In the genomic region with DNA sequence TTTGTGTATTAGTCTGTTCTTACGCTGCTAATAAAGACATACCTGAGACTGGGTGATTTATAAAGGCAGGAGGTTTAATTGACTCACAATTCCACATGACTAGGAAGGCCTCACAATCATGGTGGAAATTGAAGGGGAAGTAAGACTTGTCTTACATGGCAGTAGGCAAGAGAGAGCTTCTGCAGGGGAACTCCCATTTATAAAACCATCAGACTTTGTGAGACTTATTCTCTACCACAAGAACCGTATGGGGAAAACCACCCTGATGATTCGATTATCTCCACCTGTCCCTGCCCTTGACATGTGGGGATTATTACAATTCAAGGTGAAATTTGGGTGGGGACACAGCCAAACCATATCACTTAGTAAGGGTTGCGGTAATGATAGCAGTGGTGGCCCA, we compare ENCODE assay signal across 27 cellular contexts.
"Had no signal": no experiment of that assay in that cellular context is flagged by ENCODE, and none has a peak within 500 bp of the region (broad histone marks: within the 10 kb centered on the region; RNA-seq: fewer than 3 reads in every experiment).

No MANE protein-coding gene starts in this region.

- H3K9me3 ChIP-seq: neutrophil, pancreas, prostate gland, right lobe of liver, sigmoid colon, stomach, thoracic aorta, thyroid gland, tibial nerve, upper lobe of left lung, vagina had no signal

- H3K27ac ChIP-seq: neutrophil, pancreas, prostate gland, right lobe of liver, sigmoid colon, stomach, thoracic aorta, thyroid gland, tibial nerve, upper lobe of left lung, vagina had no signal

- H3K27ac Mint-ChIP-seq: naive thymus-derived CD8-positive, alpha-beta T cell; natural killer cell treated with Interleukin-12 subunit alpha and Interleukin-12 subunit beta and Interleukin-15 and Interleukin-18, amount 100 ng/mL, for 72 hours; nephron progenitor cell; stimulated activated effector memory CD8-positive, alpha-beta T cell treated with anti-CD3 and anti-CD28 coated beads, Interleukin-12 subunit alpha, Interleukin-12 subunit beta, amount 100 ng/mL, for 72 hours; stimulated activated naive CD8-positive, alpha-beta T cell treated with anti-CD3 and anti-CD28 coated beads, Interleukin-15, Interleukin-2, amounts not matched to agents 100 ng/mL and 50 ng/mL, for 24 hours had no signal

- H3K27me3 ChIP-seq: neutrophil, pancreas, right lobe of liver, sigmoid colon, stomach, thyroid gland, tibial nerve, upper lobe of left lung, vagina had no signal

- H3K4me1 Mint-ChIP-seq: naive thymus-derived CD8-positive, alpha-beta T cell; nephron progenitor cell; neural crest cell; stimulated activated effector memory CD8-positive, alpha-beta T cell treated with anti-CD3 and anti-CD28 coated beads, Interleukin-12 subunit alpha, Interleukin-12 subunit beta, amount 100 ng/mL, for 72 hours had no signal

- H3K36me3 Mint-ChIP-seq: naive thymus-derived CD8-positive, alpha-beta T cell; natural killer cell treated with Interleukin-12 subunit alpha and Interleukin-12 subunit beta and Interleukin-15 and Interleukin-18, amount 100 ng/mL, for 72 hours; stimulated activated effector memory CD8-positive, alpha-beta T cell treated with anti-CD3 and anti-CD28 coated beads, Interleukin-12 subunit alpha, Interleukin-12 subunit beta, amount 100 ng/mL, for 72 hours had no signal

- H3K4me3 Mint-ChIP-seq: naive thymus-derived CD8-positive, alpha-beta T cell; natural killer cell treated with Interleukin-12 subunit alpha and Interleukin-12 subunit beta and Interleukin-15 and Interleukin-18, amount 100 ng/mL, for 72 hours; nephron progenitor cell; neural crest cell; stimulated activated effector memory CD8-positive, alpha-beta T cell treated with anti-CD3 and anti-CD28 coated beads, Interleukin-12 subunit alpha, Interleukin-12 subunit beta, amount 100 ng/mL, for 72 hours; stimulated activated naive CD8-positive, alpha-beta T cell treated with anti-CD3 and anti-CD28 coated beads, Interleukin-15, Interleukin-2, amounts not matched to agents 100 ng/mL and 50 ng/mL, for 24 hours had no signal

- FAIRE-seq: pancreas, small intestine had no signal

- H3K27me3 Mint-ChIP-seq: naive thymus-derived CD8-positive, alpha-beta T cell; natural killer cell treated with Interleukin-12 subunit alpha and Interleukin-12 subunit beta and Interleukin-15 and Interleukin-18, amount 100 ng/mL, for 72 hours; stimulated activated naive CD8-positive, alpha-beta T cell treated with anti-CD3 and anti-CD28 coated beads, Interleukin-15, Interleukin-2, amounts not matched to agents 100 ng/mL and 50 ng/mL, for 24 hours had no signal

- DNase-seq: naive thymus-derived CD8-positive, alpha-beta T cell; nephron progenitor cell; nucleus accumbens; retina; right cardiac atrium; right lobe of liver; sigmoid colon; small intestine; stimulated activated CD4-positive, alpha-beta T cell treated with anti-CD3 and anti-CD28 coated beads, Interleukin-15, amount 100 ng/mL, for 24 hours; stimulated activated CD4-positive, alpha-beta T cell treated with anti-CD3 and anti-CD28 coated beads, Interleukin-2, amount 100 ng/mL, for 24 hours; stimulated activated CD4-positive, alpha-beta T cell treated with anti-CD3 and anti-CD28 coated beads, Interleukin-2, amount 100 ng/mL, for 48 hours; stimulated activated CD4-positive, alpha-beta T cell treated with anti-CD3 and anti-CD28 coated beads, Interleukin-4, amount 100 ng/mL, for 24 hours; stimulated activated naive CD4-positive, alpha-beta T cell treated with Interleukin-2 at 50 U/mL for 16 hours; stomach; thyroid gland; trophoblast cell; upper lobe of left lung had no signal

- H3K4me3 ChIP-seq: pancreas, prostate gland, right lobe of liver, sigmoid colon, stomach, thoracic aorta, thyroid gland, tibial nerve, upper lobe of left lung, vagina had no signal

- H3K9me3 Mint-ChIP-seq: nephron progenitor cell; neural crest cell; stimulated activated naive CD8-positive, alpha-beta T cell treated with anti-CD3 and anti-CD28 coated beads, Interleukin-15, Interleukin-2, amounts not matched to agents 100 ng/mL and 50 ng/mL, for 24 hours had no signal

- H3K36me3 ChIP-seq: neutrophil, pancreas, prostate gland, right lobe of liver, sigmoid colon, stomach, thoracic aorta, thyroid gland, tibial nerve, upper lobe of left lung, vagina had no signal

- ATAC-seq: naive thymus-derived CD8-positive, alpha-beta T cell; pancreas; right cardiac atrium; stimulated activated effector memory CD8-positive, alpha-beta T cell treated with anti-CD3 and anti-CD28 coated beads, Interleukin-12 subunit alpha, Interleukin-12 subunit beta, amount 100 ng/mL, for 72 hours had no signal

- H3K4me1 ChIP-seq: pancreas, prostate gland, right lobe of liver, sigmoid colon, stomach, thyroid gland, tibial nerve, upper lobe of left lung, vagina had no signal
